Comparison of ENCODE assay signal across 4 cellular contexts in genomic region chr7:74756673-74757072, GRCh38. TPM values are rescaled to one million over a fixed set of nuclear protein-coding genes. Genes with fewer than 3 reads are reported as not detected.
"Had no signal": no experiment of that assay in that cellular context is flagged by ENCODE, and none has a peak within 500 bp of the region (broad histone marks: within the 10 kb centered on the region; RNA-seq: fewer than 3 reads in every experiment).

No MANE protein-coding gene starts in this region.

RNA-seq across cellular contexts. Expression of gene NCF1, which starts 17.1 kb away (rescaled TPM):
- total RNA-seq: GM23248, H4, HT-29, IMR-90 had no signal
- polyA plus RNA-seq: GM23248, IMR-90 had no signal
